Comparison of ENCODE assay signal across 17 cellular contexts in the genomic region with DNA sequence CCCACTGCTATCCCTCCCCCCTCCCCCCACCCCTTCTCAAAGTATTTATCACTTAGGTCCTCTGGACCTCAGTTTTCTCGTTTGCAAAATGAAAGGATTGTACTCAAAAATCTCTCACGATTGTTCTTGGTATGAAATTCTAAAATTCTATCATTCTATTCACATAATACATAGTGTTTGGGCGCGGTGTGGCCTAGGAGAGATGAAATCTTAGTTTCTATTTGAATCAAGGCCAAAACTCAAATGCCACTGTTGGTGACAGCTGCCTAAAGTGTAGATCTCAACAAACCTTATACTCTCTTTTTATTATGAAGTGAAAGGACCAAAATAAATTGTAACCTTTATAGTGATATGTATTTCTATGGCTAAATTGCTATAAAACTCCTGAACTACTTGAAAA.
"Had no signal": no experiment of that assay in that cellular context is flagged by ENCODE, and none has a peak within 500 bp of the region (broad histone marks: within the 10 kb centered on the region; RNA-seq: fewer than 3 reads in every experiment).

No MANE protein-coding gene starts in this region.

- H3K9ac ChIP-seq: parathyroid adenoma had no signal

- H3K4me1 Mint-ChIP-seq: memory B cell had no signal

- H3K9me3 ChIP-seq: left ventricle myocardium inferior, lower lobe of right lung, spleen had no signal

- H3K4me3 Mint-ChIP-seq: dendritic cell treated with granulocyte-macrophage colony-stimulating factor and Interleukin-4, amounts not matched to agents 40 ng/mL and 50 ng/mL, for 4 days; memory B cell; natural killer cell treated with Interleukin-12 subunit alpha and Interleukin-12 subunit beta and Interleukin-15 and Interleukin-18, amount 100 ng/mL, for 72 hours had no signal

- H3K27ac Mint-ChIP-seq: dendritic cell treated with granulocyte-macrophage colony-stimulating factor and Interleukin-4, amounts not matched to agents 40 ng/mL and 50 ng/mL, for 4 days; memory B cell; natural killer cell treated with Interleukin-12 subunit alpha and Interleukin-12 subunit beta and Interleukin-15 and Interleukin-18, amount 100 ng/mL, for 72 hours had no signal

- H3K36me3 ChIP-seq: left ventricle myocardium inferior, lower lobe of right lung, spleen had no signal

- DNase-seq: erythroblast; foreskin keratinocyte; kidney; left cardiac atrium; left ventricle myocardium inferior; lower lobe of right lung; midbrain; occipital lobe; spleen; stimulated activated CD4-positive, alpha-beta T cell treated with anti-CD3 and anti-CD28 coated beads, Interleukin-2, amount 100 ng/mL, for 24 hours; stimulated activated CD4-positive, alpha-beta T cell treated with anti-CD3 and anti-CD28 coated beads, Interleukin-4, amount 100 ng/mL, for 4 hours; stimulated activated naive CD4-positive, alpha-beta T cell had no signal

- H3K27me3 Mint-ChIP-seq: dendritic cell treated with granulocyte-macrophage colony-stimulating factor and Interleukin-4, amounts not matched to agents 40 ng/mL and 50 ng/mL, for 4 days had no signal

- H3K9me3 Mint-ChIP-seq: dendritic cell treated with granulocyte-macrophage colony-stimulating factor and Interleukin-4, amounts not matched to agents 40 ng/mL and 50 ng/mL, for 4 days; memory B cell; natural killer cell treated with Interleukin-12 subunit alpha and Interleukin-12 subunit beta and Interleukin-15 and Interleukin-18, amount 100 ng/mL, for 72 hours had no signal

- H3K36me3 Mint-ChIP-seq: memory B cell; natural killer cell treated with Interleukin-12 subunit alpha and Interleukin-12 subunit beta and Interleukin-15 and Interleukin-18, amount 100 ng/mL, for 72 hours had no signal

- H3K27ac ChIP-seq: foreskin keratinocyte, left ventricle myocardium inferior, lower lobe of right lung, parathyroid adenoma, spleen had no signal

- ATAC-seq: foreskin keratinocyte, left cardiac atrium, lower lobe of right lung, sciatic nerve had no signal

- H3K4me3 ChIP-seq: left ventricle myocardium inferior, lower lobe of right lung, spleen had no signal
